1 cellular context compared by ENCODE assay signal in genomic region chr2:46970334-46971288, GRCh38.
TF ChIP-seq lines count a peak whose summit lies in the region.

No MANE protein-coding gene starts in this region.

TF ChIP-seq in HepG2, 621 proteins besides CTCF, POLR2A, EP300 and RAD21 (continued from another document and continues in another):
- TF ChIP-seq ZNF646 (CRISPR knock-in tag; IDR thresholded peaks at IDR 0.05) (no peak; the same call in 1 of the 2 replicates), ZNF274 (CRISPR knock-in tag; IDR thresholded peaks at IDR 0.05) (peak; percentile 22; the same call in 1 of the 2 replicates), PRDM15 (CRISPR knock-in tag; IDR thresholded peaks at IDR 0.05) (no peak), IRF9 (CRISPR knock-in tag; IDR thresholded peaks at IDR 0.05; ENCODE audit: borderline replicate concordance) (peak; percentile 69; the same call in 1 of the 2 replicates), TRIM24 (CRISPR knock-in tag; IDR thresholded peaks at IDR 0.05) (peak; percentile 86), ZFY (CRISPR knock-in tag; IDR thresholded peaks at IDR 0.05) (peak; percentile 55), ZNF276 (CRISPR knock-in tag; IDR thresholded peaks at IDR 0.05; ENCODE audit: low read depth) (0 out of 2 replicates have a peak, but pooled peaks have one; percentile 36), PRMT3 (CRISPR knock-in tag; IDR thresholded peaks at IDR 0.05; ENCODE audit: borderline replicate concordance, low read depth) (no peak), AHR (CRISPR knock-in tag; IDR thresholded peaks at IDR 0.05) (peak; percentile 44; the same call in 1 of the 2 replicates), ZFP91 (CRISPR knock-in tag; IDR thresholded peaks at IDR 0.05; ENCODE audit: borderline replicate concordance) (no peak; the same call in 1 of the 2 replicates), TEF (CRISPR knock-in tag; IDR thresholded peaks at IDR 0.05) (no peak), KLF12 (CRISPR knock-in tag; IDR thresholded peaks at IDR 0.05; ENCODE audit: borderline replicate concordance) (no peak; the same call in 1 of the 2 replicates), ZNF782 (CRISPR knock-in tag; IDR thresholded peaks at IDR 0.05; ENCODE audit: borderline replicate concordance) (peak; percentile 53; the same call in 1 of the 2 replicates), ZFP41 (CRISPR knock-in tag; IDR thresholded peaks at IDR 0.05; ENCODE audit: borderline replicate concordance) (no peak), GTF3A (CRISPR knock-in tag; conservative IDR thresholded peaks at IDR 0.05) (no peak), ZFP36L1 (CRISPR knock-in tag; IDR thresholded peaks at IDR 0.05) (no peak), ZSCAN29 (CRISPR knock-in tag; conservative IDR thresholded peaks at IDR 0.05) (0 out of 2 replicates have a peak, but pooled peaks have one; percentile 62), KDM3A (CRISPR knock-in tag; IDR thresholded peaks at IDR 0.05; ENCODE audit: low read depth) (no peak), ZBTB26 (CRISPR knock-in tag; IDR thresholded peaks at IDR 0.05; ENCODE audit: borderline replicate concordance) (peak; percentile 19), GLMP (CRISPR knock-in tag; IDR thresholded peaks at IDR 0.05; ENCODE audit: borderline replicate concordance) (no peak), ZNF577 (CRISPR knock-in tag; IDR thresholded peaks at IDR 0.05; ENCODE audit: borderline replicate concordance, low read depth) (no peak), RFX1 (IDR thresholded peaks at IDR 0.05) (no peak), ELF3 (CRISPR knock-in tag; IDR thresholded peaks at IDR 0.05) (peak; percentile 66; the same call in 1 of the 2 replicates), WIZ (CRISPR knock-in tag; IDR thresholded peaks at IDR 0.05) (no peak), DMAP1 (CRISPR knock-in tag; IDR thresholded peaks at IDR 0.05) (peak; percentile 53; the same call in 1 of the 2 replicates), HNRNPH1 (optimal IDR thresholded peaks at IDR 0.05; ENCODE audit: low read depth, low read length) (no peak), ZNF644 (CRISPR knock-in tag; IDR thresholded peaks at IDR 0.05; ENCODE audit: low read depth) (peak; percentile 85), ZNF335 (CRISPR knock-in tag; IDR thresholded peaks at IDR 0.05) (peak; percentile 40; the same call in 1 of the 2 replicates), GATAD2A (CRISPR knock-in tag; IDR thresholded peaks at IDR 0.05) (peak; percentile 99), NFKB2 (CRISPR knock-in tag; IDR thresholded peaks at IDR 0.05; ENCODE audit: borderline replicate concordance) (0 out of 2 replicates have a peak, but pooled peaks have one; percentile 50), AKNA (CRISPR knock-in tag; IDR thresholded peaks at IDR 0.05; ENCODE audit: borderline replicate concordance) (no peak), IRX3 (CRISPR knock-in tag; IDR thresholded peaks at IDR 0.05; ENCODE audit: borderline replicate concordance, low read depth) (no peak), FOXK1 (CRISPR knock-in tag; IDR thresholded peaks at IDR 0.05; ENCODE audit: borderline replicate concordance, low read depth) (no peak; the same call in 1 of the 2 replicates)
